ENCODE assay signal across 25 cellular contexts in genomic region chr7:54409917-54410316, GRCh38.
"Had no signal": no experiment of that assay in that cellular context is flagged by ENCODE, and none has a peak within 500 bp of the region (broad histone marks: within the 10 kb centered on the region; RNA-seq: fewer than 3 reads in every experiment).

No MANE protein-coding gene starts in this region.

- H3K9me3 ChIP-seq: body of pancreas, colonic mucosa had no signal

- H3K27me3 Mint-ChIP-seq: activated CD4-positive, alpha-beta memory T cell treated with anti-CD3 and anti-CD28 coated beads for 36 hours; activated CD4-positive, alpha-beta T cell treated with anti-CD3 and anti-CD28 coated beads for 36 hours; activated CD4-positive, alpha-beta T cell treated with anti-CD3 and anti-CD28 coated beads, Interleukin-2, amount 10 ng/mL, durations not matched to agents 24 days and 14 days; activated CD8-positive, alpha-beta memory T cell treated with anti-CD3 and anti-CD28 coated beads, Interleukin-2, amount 10 ng/mL, durations not matched to agents 7 days and 5 days; activated naive CD8-positive, alpha-beta T cell had no signal

- H3K27ac Mint-ChIP-seq: activated CD4-positive, alpha-beta memory T cell treated with anti-CD3 and anti-CD28 coated beads for 36 hours; activated CD4-positive, alpha-beta T cell treated with anti-CD3 and anti-CD28 coated beads for 36 hours; activated CD4-positive, alpha-beta T cell treated with anti-CD3 and anti-CD28 coated beads, Interleukin-2, amount 10 ng/mL, durations not matched to agents 24 days and 14 days; activated CD8-positive, alpha-beta memory T cell treated with anti-CD3 and anti-CD28 coated beads, Interleukin-2, amount 10 ng/mL, durations not matched to agents 7 days and 5 days; activated CD8-positive, alpha-beta T cell treated with anti-CD3 and anti-CD28 coated beads, Interleukin-2, amount 10 ng/mL, durations not matched to agents 7 days and 5 days; activated naive CD8-positive, alpha-beta T cell had no signal

- ATAC-seq: activated CD4-positive, alpha-beta T cell treated with anti-CD3 and anti-CD28 coated beads for 36 hours; activated CD8-positive, alpha-beta memory T cell treated with anti-CD3 and anti-CD28 coated beads, Interleukin-2, amount 10 ng/mL, durations not matched to agents 7 days and 5 days; activated CD8-positive, alpha-beta T cell treated with anti-CD3 and anti-CD28 coated beads, Interleukin-2, amount 10 ng/mL, durations not matched to agents 7 days and 5 days; body of pancreas; gastroesophageal sphincter had no signal

- H3K4me3 Mint-ChIP-seq: activated CD4-positive, alpha-beta memory T cell treated with anti-CD3 and anti-CD28 coated beads for 36 hours; activated CD4-positive, alpha-beta T cell treated with anti-CD3 and anti-CD28 coated beads for 36 hours; activated CD4-positive, alpha-beta T cell treated with anti-CD3 and anti-CD28 coated beads, Interleukin-2, amount 10 ng/mL, durations not matched to agents 24 days and 14 days; activated CD8-positive, alpha-beta memory T cell treated with anti-CD3 and anti-CD28 coated beads, Interleukin-2, amount 10 ng/mL, durations not matched to agents 7 days and 5 days; activated CD8-positive, alpha-beta T cell treated with anti-CD3 and anti-CD28 coated beads, Interleukin-2, amount 10 ng/mL, durations not matched to agents 7 days and 5 days; activated naive CD8-positive, alpha-beta T cell had no signal

- H3K36me3 ChIP-seq: colonic mucosa, esophagus squamous epithelium, gastroesophageal sphincter had no signal

- H3K27me3 ChIP-seq: body of pancreas, colonic mucosa, esophagus squamous epithelium, gastroesophageal sphincter had no signal

- DNase-seq: activated CD4-positive, alpha-beta memory T cell treated with anti-CD3 and anti-CD28 coated beads for 36 hours; activated CD4-positive, alpha-beta T cell treated with anti-CD3 and anti-CD28 coated beads for 36 hours; activated CD4-positive, alpha-beta T cell treated with anti-CD3 and anti-CD28 coated beads, Interleukin-2, amount 10 ng/mL, durations not matched to agents 24 days and 14 days; activated CD4-positive, CD25-positive, alpha-beta regulatory T cell; activated CD4-positive, CD25-positive, alpha-beta regulatory T cell treated with anti-CD3 and anti-CD28 coated beads, Interleukin-2, amount 50 U/mL, for 72 hours; activated CD8-positive, alpha-beta memory T cell treated with anti-CD3 and anti-CD28 coated beads, Interleukin-2, amount 10 ng/mL, durations not matched to agents 7 days and 5 days; activated CD8-positive, alpha-beta memory T cell treated with anti-CD3 and anti-CD28 coated beads, Interleukin-2, amount 50 U/mL, for 4 hours; activated CD8-positive, alpha-beta T cell treated with anti-CD3 and anti-CD28 coated beads, Interleukin-2, amount 10 ng/mL, durations not matched to agents 7 days and 5 days; activated gamma-delta T cell; activated naive CD4-positive, alpha-beta T cell treated with anti-CD3 and anti-CD28 coated beads, Interleukin-2, amount 50 U/mL, for 16 hours; activated naive CD4-positive, alpha-beta T cell treated with Interleukin-2 at 50 U/mL for 16 hours; activated T-cell treated with anti-CD3 and anti-CD28 coated beads, Interleukin-2, amount 50 U/mL, for 1 hour; activated T-cell treated with anti-CD3 and anti-CD28 coated beads, Interleukin-2, amount 50 U/mL, for 48 hours; amniotic stem cell; anterior cingulate cortex; body of pancreas; caudate nucleus; colonic mucosa; effector CD8-positive, alpha-beta T cell; esophagus squamous epithelium; foreskin melanocyte; T-helper 2 cell had no signal

- H3K4me1 Mint-ChIP-seq: activated CD4-positive, alpha-beta T cell treated with anti-CD3 and anti-CD28 coated beads for 36 hours; activated CD4-positive, alpha-beta T cell treated with anti-CD3 and anti-CD28 coated beads, Interleukin-2, amount 10 ng/mL, durations not matched to agents 24 days and 14 days; activated CD8-positive, alpha-beta memory T cell treated with anti-CD3 and anti-CD28 coated beads, Interleukin-2, amount 10 ng/mL, durations not matched to agents 7 days and 5 days had no signal

- H3K36me3 Mint-ChIP-seq: activated CD4-positive, alpha-beta memory T cell treated with anti-CD3 and anti-CD28 coated beads for 36 hours; activated CD8-positive, alpha-beta memory T cell treated with anti-CD3 and anti-CD28 coated beads, Interleukin-2, amount 10 ng/mL, durations not matched to agents 7 days and 5 days; activated naive CD8-positive, alpha-beta T cell had no signal

- H3K4me1 ChIP-seq: body of pancreas, colonic mucosa, esophagus squamous epithelium, gastroesophageal sphincter had no signal

- H3K27ac ChIP-seq: body of pancreas, colonic mucosa, epithelial cell of prostate, esophagus squamous epithelium, gastroesophageal sphincter had no signal

- H3K4me3 ChIP-seq: body of pancreas, colonic mucosa, esophagus squamous epithelium, gastroesophageal sphincter had no signal
